Comparison of ENCODE assay signal across 25 cellular contexts in the genomic region with DNA sequence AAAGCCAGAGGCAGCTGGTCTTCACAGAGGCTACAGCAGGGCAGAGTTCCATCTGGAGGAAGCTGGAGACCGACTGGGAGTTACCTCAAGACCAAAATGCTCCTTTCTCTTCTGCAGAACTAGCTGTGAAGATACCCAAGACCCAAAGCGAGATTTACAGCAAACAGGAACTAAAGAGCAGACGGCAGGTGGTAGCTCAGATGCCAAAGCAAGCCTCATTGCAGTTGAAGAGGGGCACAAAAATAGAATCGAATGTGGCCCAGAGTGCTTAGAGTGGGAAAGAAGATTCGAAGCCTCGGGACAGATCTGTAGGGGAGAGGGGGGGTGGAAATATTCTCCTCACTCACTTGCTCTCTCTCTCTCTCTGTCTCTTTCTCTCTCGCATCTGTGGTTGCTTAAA.
DNase-seq lines count a peak whose midpoint lies in the region; ATAC-seq and TF ChIP-seq lines count a peak whose summit lies in the region.
"Had no signal": no experiment of that assay in that cellular context is flagged by ENCODE, and none has a peak within 500 bp of the region (broad histone marks: within the 10 kb centered on the region; RNA-seq: fewer than 3 reads in every experiment).

No MANE protein-coding gene starts in this region.

- peaks cover 15% of the 10 kb centered on the region for H3K4me1 ChIP-seq in neuron (ENCODE audit: insufficient read depth, low read length)
- H3K4me1 ChIP-seq in PC-9 (replicated peaks; ENCODE audit: insufficient read depth) = no peaks in the 10 kb centered on the region
- H3K4me1 ChIP-seq: left lung had no signal

- peak overlapping the region in 4 of 5 experiments; percentile 40 to 81 (median 64) for H3K27ac Mint-ChIP-seq in brain
- no peak overlapping the region for H3K27ac Mint-ChIP-seq in stimulated activated effector memory CD8-positive, alpha-beta T cell treated with anti-CD3 and anti-CD28 coated beads, Interleukin-12 subunit alpha, Interleukin-12 subunit beta, amount 100 ng/mL, for 72 hours
- H3K27ac Mint-ChIP-seq: activated naive CD8-positive, alpha-beta T cell treated with anti-CD3 and anti-CD28 coated beads, Interleukin-2, amount 50 U/mL, for 24 hours; HFFc6 had no signal

- peaks cover 29% of the 10 kb centered on the region for H3K4me1 Mint-ChIP-seq in brain
- no peaks in the 10 kb centered on the region for H3K4me1 Mint-ChIP-seq in stimulated activated effector memory CD8-positive, alpha-beta T cell treated with anti-CD3 and anti-CD28 coated beads, Interleukin-12 subunit alpha, Interleukin-12 subunit beta, amount 100 ng/mL, for 72 hours

- BruUV-seq in PC-9 (replicated peaks; lab: Mats Ljungman, UMichigan) = no TSS peak

- DNase-seq in DMS 273 (lab: John Stamatoyannopoulos, UW; ENCODE audit: unreplicated experiment) = peak; percentile 15
- no peak for DNase-seq in DMS 273 treated with DMSO at 0.1 percent for 48 hours (lab: John Stamatoyannopoulos, UW)
- DNase-seq in NCI-H187 (lab: John Stamatoyannopoulos, UW) = peak; percentile 23 to 50
- DNase-seq in NCI-H2227 (lab: John Stamatoyannopoulos, UW; ENCODE audit: unreplicated experiment) = no peak
- no peak for DNase-seq in PC-9
- DNase-seq in stimulated activated effector memory CD8-positive, alpha-beta T cell treated with anti-CD3 and anti-CD28 coated beads, Interleukin-12 subunit alpha, Interleukin-12 subunit beta, amount 100 ng/mL, for 72 hours (ENCODE audit: low spot score in 2 of 2) = no peak
- DNase-seq: activated CD4-positive, alpha-beta T cell treated with anti-CD3 and anti-CD28 coated beads, Interleukin-2, amount 50 U/mL, for 48 hours; activated effector memory CD4-positive, alpha-beta T cell treated with Interleukin-2 at 50 U/mL for 16 hours; activated naive CD8-positive, alpha-beta T cell treated with anti-CD3 and anti-CD28 coated beads, Interleukin-2, amount 50 U/mL, for 24 hours; AML-193; cortex of kidney; HFFc6; IMR-90; left lung; MG63; midbrain; NCI-H2081; stimulated activated CD8-positive, alpha-beta memory T cell treated with anti-CD3 and anti-CD28 coated beads, Interleukin-4, amount 100 ng/mL, for 48 hours; substantia nigra; T-helper 2 cell; WERI-Rb-1 had no signal

- H3F3A ChIP-seq in PC-9 (ENCODE audit: insufficient read depth, low read depth) = no peaks in the 10 kb centered on the region

- no peak overlapping the region for H3K4me2 ChIP-seq in PC-9

- no peaks in the 10 kb centered on the region for H3K9me2 ChIP-seq in PC-9 (ENCODE audit: insufficient read depth)

- intact Hi-C loops in PC-9 (cut with micrococcal nuclease; ENCODE audit: unreplicated experiment) = no loop called here

- CTCF ChIA-PET in PC-9 (lab: Charles Lee) = no interaction called here

- no peak for ATAC-seq in stimulated activated effector memory CD8-positive, alpha-beta T cell treated with anti-CD3 and anti-CD28 coated beads, Interleukin-12 subunit alpha, Interleukin-12 subunit beta, amount 100 ng/mL, for 72 hours
- ATAC-seq: activated naive CD8-positive, alpha-beta T cell treated with anti-CD3 and anti-CD28 coated beads, Interleukin-2, amount 50 U/mL, for 24 hours; left lung had no signal

- H3K27me3 ChIP-seq in neuron (ENCODE audit: insufficient read depth, low read length) = no peaks in the 10 kb centered on the region
- 0 out of 2 replicates have a peak, but pooled peaks cover 7% of the 10 kb centered on the region for H3K27me3 ChIP-seq in PC-9 (ENCODE audit: insufficient read depth, low read depth)
- H3K27me3 ChIP-seq: left lung, MG63, neutrophil had no signal

- peaks cover 6% of the 10 kb centered on the region for H3K27me3 Mint-ChIP-seq in brain
- H3K27me3 Mint-ChIP-seq: activated naive CD8-positive, alpha-beta T cell treated with anti-CD3 and anti-CD28 coated beads, Interleukin-2, amount 50 U/mL, for 24 hours had no signal

- POLR2A ChIA-PET in PC-9 (lab: Charles Lee; ENCODE audit: unreplicated experiment) = interaction anchor here (0.6 kb wide), 1 partner anchor 242 kb away, joined by 3 read pairs; no protein-coding TSS in a partner anchor

- H3K4me3 ChIP-seq in neuron (ENCODE audit: low read length) (no peak overlapping the region), PC-9 (no peak overlapping the region)
- H3K4me3 ChIP-seq: left lung, MG63 had no signal

- peaks cover 5% of the 10 kb centered on the region for H3K36me3 Mint-ChIP-seq in brain
- no peaks in the 10 kb centered on the region for H3K36me3 Mint-ChIP-seq in stimulated activated effector memory CD8-positive, alpha-beta T cell treated with anti-CD3 and anti-CD28 coated beads, Interleukin-12 subunit alpha, Interleukin-12 subunit beta, amount 100 ng/mL, for 72 hours

- H3K36me3 ChIP-seq in neuron (ENCODE audit: insufficient read depth, low read length) = no peaks in the 10 kb centered on the region
- H3K36me3 ChIP-seq in PC-9 (ENCODE audit: low read depth) = no peaks in the 10 kb centered on the region
- H3K36me3 ChIP-seq: left lung, MG63, neutrophil, WERI-Rb-1 had no signal

- H2AFZ ChIP-seq in neuron (ENCODE audit: low read depth, low read length) (peak overlapping the region; percentile 24), PC-9 (no peak overlapping the region)

- H3K27ac ChIP-seq in PC-9 = no peak overlapping the region
- H3K27ac ChIP-seq: 22Rv1, left lung, neutrophil, WERI-Rb-1 had no signal

- H3K79me2 ChIP-seq in PC-9 (ENCODE audit: low read depth) = no peaks in the 10 kb centered on the region

- TF ChIP-seq CTCF in brain (conservative IDR thresholded peaks at IDR 0.05) (no peak), PC-9 (conservative IDR thresholded peaks at IDR 0.05) (no peak)

- H3K9me3 ChIP-seq in neuron (ENCODE audit: low read length) (no peaks in the 10 kb centered on the region), PC-9 (ENCODE audit: insufficient read depth, low read depth) (no peaks in the 10 kb centered on the region)
- H3K9me3 ChIP-seq: left lung, MG63, neutrophil had no signal

- peaks cover 0 to 4% (median 0%) of the 10 kb centered on the region in 5 experiments for H3K9me3 Mint-ChIP-seq in brain
- peaks cover 3% of the 10 kb centered on the region for H3K9me3 Mint-ChIP-seq in stimulated activated effector memory CD8-positive, alpha-beta T cell treated with anti-CD3 and anti-CD28 coated beads, Interleukin-12 subunit alpha, Interleukin-12 subunit beta, amount 100 ng/mL, for 72 hours
- H3K9me3 Mint-ChIP-seq: activated naive CD8-positive, alpha-beta T cell treated with anti-CD3 and anti-CD28 coated beads, Interleukin-2, amount 50 U/mL, for 24 hours had no signal

- no peak overlapping the region for H3K4me3 Mint-ChIP-seq in brain
- no peak overlapping the region for H3K4me3 Mint-ChIP-seq in stimulated activated effector memory CD8-positive, alpha-beta T cell treated with anti-CD3 and anti-CD28 coated beads, Interleukin-12 subunit alpha, Interleukin-12 subunit beta, amount 100 ng/mL, for 72 hours
- H3K4me3 Mint-ChIP-seq: activated naive CD8-positive, alpha-beta T cell treated with anti-CD3 and anti-CD28 coated beads, Interleukin-2, amount 50 U/mL, for 24 hours; HFFc6 had no signal

- H4K20me1 ChIP-seq in PC-9 (ENCODE audit: insufficient read depth) = no peaks in the 10 kb centered on the region

Comparison
In these comparisons a context has a peak if more than half of its experiments do, and no peak if none do; other contexts are left out.
1. DNase-seq: peak in DMS 273 (single experiment) and NCI-H187 (2 of 2); none in DMS 273 treated with DMSO at 0.1 percent for 48 hours (single experiment), NCI-H2227 (single experiment), PC-9 (0 of 2) and stimulated activated effector memory CD8-positive, alpha-beta T cell treated with anti-CD3 and anti-CD28 coated beads, Interleukin-12 subunit alpha, Interleukin-12 subunit beta, amount 100 ng/mL, for 72 hours (0 of 2).